Comparison of ENCODE assay signal across 8 cellular contexts in genomic region chr1:205632374-205633169, GRCh38. TPM values are rescaled to one million over a fixed set of nuclear protein-coding genes. Genes with fewer than 3 reads are reported as not detected.
A peak's percentile ranks its signal among the peaks of the same experiment; 100 is the strongest.
DNase-seq lines count a peak whose midpoint lies in the region; ATAC-seq and TF ChIP-seq lines count a peak whose summit lies in the region.

No MANE protein-coding gene starts in this region.

- H3F3A ChIP-seq in MM.1S (ENCODE audit: insufficient read depth, low read length) = peaks cover 17% of the 10 kb centered on the region

- no peaks in the 10 kb centered on the region for H3K36me3 Mint-ChIP-seq in natural killer cell treated with Interleukin-12 subunit alpha and Interleukin-12 subunit beta and Interleukin-15 and Interleukin-18, amount 100 ng/mL, for 72 hours

- peak overlapping the region; percentile 87 for H3K4me3 Mint-ChIP-seq in natural killer cell treated with Interleukin-12 subunit alpha and Interleukin-12 subunit beta and Interleukin-15 and Interleukin-18, amount 100 ng/mL, for 72 hours

- H3K4me1 Mint-ChIP-seq in natural killer cell treated with Interleukin-12 subunit alpha and Interleukin-12 subunit beta and Interleukin-15 and Interleukin-18, amount 100 ng/mL, for 72 hours (ENCODE audit: low read depth in 2 of 2) = peaks cover 15 to 17% of the 10 kb centered on the region in 2 donors

- TF ChIP-seq CTCF in BE2C (IDR thresholded peaks at IDR 0.05; ENCODE audit: low read depth, low read length) = no peak
- no peak for TF ChIP-seq CTCF in MM.1S (IDR thresholded peaks at IDR 0.05; ENCODE audit: low read length)

- H3K27ac ChIP-seq in MM.1S (ENCODE audit: low read length) = peak overlapping the region; percentile 56; the same call in 1 of the 2 replicates

- peaks cover 34% of the 10 kb centered on the region for H3K79me2 ChIP-seq in MM.1S (ENCODE audit: low read length)

- H3K9me3 ChIP-seq in BE2C = no peaks in the 10 kb centered on the region
- H3K9me3 ChIP-seq in MM.1S (replicated peaks; ENCODE audit: insufficient read depth, low read length) = no peaks in the 10 kb centered on the region

- no peaks in the 10 kb centered on the region for H3K9me2 ChIP-seq in MM.1S (replicated peaks; ENCODE audit: insufficient read depth, low read length)

- H3K4me1 ChIP-seq in BE2C = no peaks in the 10 kb centered on the region; the same call in 1 of the 2 replicates
- H3K4me1 ChIP-seq in MM.1S (ENCODE audit: low read length) = peaks cover 18% of the 10 kb centered on the region

- peaks cover 4% of the 10 kb centered on the region; the same call in 1 of the 2 replicates for H3K27me3 ChIP-seq in BE2C
- H3K27me3 ChIP-seq in MM.1S (replicated peaks; ENCODE audit: insufficient read depth, low read length) = peaks cover 21% of the 10 kb centered on the region

- peak overlapping the region; percentile 92 for H2AFZ ChIP-seq in MM.1S (ENCODE audit: low read length)

- H3K27me3 Mint-ChIP-seq in natural killer cell treated with Interleukin-12 subunit alpha and Interleukin-12 subunit beta and Interleukin-15 and Interleukin-18, amount 100 ng/mL, for 72 hours = peaks cover 8 to 11% of the 10 kb centered on the region in 2 donors

- H3K4me3 ChIP-seq in BE2C (ENCODE audit: low read depth, low read length) (peak overlapping the region; percentile 78), MM.1S (ENCODE audit: low read length) (peak overlapping the region; percentile 70)

- DNase-seq in BE2C (no peak), MM.1S (no peak), dermis blood vessel endothelial cell (peak; percentile 26), NCI-H1048 (lab: John Stamatoyannopoulos, UW) (no peak), amniotic stem cell (lab: John Stamatoyannopoulos, UW) (no peak), EL (no peak)
- DNase-seq in natural killer cell treated with Interleukin-12 subunit alpha and Interleukin-12 subunit beta and Interleukin-15 and Interleukin-18, amount 100 ng/mL, for 72 hours (ENCODE audit: low spot score) = no peak
- no peak for DNase-seq in stimulated activated CD4-positive, alpha-beta T cell treated with anti-CD3 and anti-CD28 coated beads, Interleukin-4, amount 100 ng/mL, for 1 hour

- H3K4me2 ChIP-seq in MM.1S (ENCODE audit: low read depth, low read length) = peak overlapping the region; percentile 90

- H3K9ac ChIP-seq in MM.1S (ENCODE audit: low read length) = peak overlapping the region; percentile 76

- H4K20me1 ChIP-seq in MM.1S (ENCODE audit: insufficient read depth, low read length) = 0 out of 2 replicates have a peak, but pooled peaks cover 9% of the 10 kb centered on the region

- H3K36me3 ChIP-seq in BE2C = no peaks in the 10 kb centered on the region
- H3K36me3 ChIP-seq in MM.1S (replicated peaks; ENCODE audit: insufficient read depth, low read length) = no peaks in the 10 kb centered on the region

- H3K9me3 Mint-ChIP-seq in natural killer cell treated with Interleukin-12 subunit alpha and Interleukin-12 subunit beta and Interleukin-15 and Interleukin-18, amount 100 ng/mL, for 72 hours = no peaks in the 10 kb centered on the region

- peak overlapping the region; percentile 88 to 93 for H3K27ac Mint-ChIP-seq in natural killer cell treated with Interleukin-12 subunit alpha and Interleukin-12 subunit beta and Interleukin-15 and Interleukin-18, amount 100 ng/mL, for 72 hours

- ATAC-seq in natural killer cell treated with Interleukin-12 subunit alpha and Interleukin-12 subunit beta and Interleukin-15 and Interleukin-18, amount 100 ng/mL, for 72 hours = no peak

RNA-seq across cellular contexts. Expression of gene ELK4, which starts 0.8 kb away (rescaled TPM):
- polyA plus RNA-seq in BE2C (2012; ENCODE audit: insufficient read depth, insufficient read length, low read depth) = 9.0 TPM
- total RNA-seq in dermis blood vessel endothelial cell = 33.4 and 65.3 TPM in 2 replicates
- 10 to 100 TPM; 78.7 to 97.8 TPM for total RNA-seq in natural killer cell treated with Interleukin-12 subunit alpha and Interleukin-12 subunit beta and Interleukin-15 and Interleukin-18, amount 100 ng/mL, for 72 hours

RNA-seq across cellular contexts. Expression of gene SLC45A3, which starts 47.7 kb away (rescaled TPM):
- polyA plus RNA-seq in BE2C (2012; ENCODE audit: insufficient read depth, insufficient read length, low read depth) = 0.26 TPM
- total RNA-seq in dermis blood vessel endothelial cell = 23.7 and 34.9 TPM in 2 replicates
- total RNA-seq in natural killer cell treated with Interleukin-12 subunit alpha and Interleukin-12 subunit beta and Interleukin-15 and Interleukin-18, amount 100 ng/mL, for 72 hours = 1 to 10 TPM in 1 of 2 donors, under 1 TPM in 1; 0.64 to 5.1 TPM
